Comparison of ENCODE assay signal across 33 cellular contexts in the genomic region with DNA sequence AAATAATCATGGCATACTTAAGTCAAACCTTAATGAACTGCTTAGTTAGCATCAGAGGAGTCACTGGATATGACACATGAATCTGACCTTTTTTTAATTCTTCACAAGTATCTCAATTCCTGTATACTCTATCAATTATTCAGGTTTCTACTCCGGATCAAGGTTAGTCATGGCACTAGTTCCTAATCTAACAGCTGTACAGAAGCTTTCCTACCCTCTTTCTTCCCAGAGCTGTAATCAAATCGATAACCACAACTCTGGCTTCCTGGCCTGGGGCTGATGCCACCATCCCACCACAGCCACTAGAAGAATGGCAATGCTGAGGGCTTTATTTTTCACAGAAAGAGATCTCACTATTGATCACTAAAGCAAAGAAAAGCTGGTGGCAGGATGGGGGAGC.
"Had no signal": no experiment of that assay in that cellular context is flagged by ENCODE, and none has a peak within 500 bp of the region (broad histone marks: within the 10 kb centered on the region; RNA-seq: fewer than 3 reads in every experiment).

No MANE protein-coding gene starts in this region.

- H3K36me3 ChIP-seq: brain microvascular endothelial cell, heart left ventricle had no signal

- H3K27me3 Mint-ChIP-seq: activated CD4-positive, alpha-beta memory T cell treated with anti-CD3 and anti-CD28 coated beads for 36 hours; activated CD4-positive, alpha-beta T cell treated with anti-CD3 and anti-CD28 coated beads for 36 hours; activated CD4-positive, alpha-beta T cell treated with anti-CD3 and anti-CD28 coated beads, Interleukin-2, amount 10 ng/mL, durations not matched to agents 24 days and 14 days; activated CD8-positive, alpha-beta memory T cell treated with anti-CD3 and anti-CD28 coated beads, Interleukin-2, amount 10 ng/mL, durations not matched to agents 7 days and 5 days; activated naive CD4-positive, alpha-beta T cell treated with anti-CD3 and anti-CD28 coated beads, Interleukin-2, amount 10 ng/mL, durations not matched to agents 7 days and 5 days; activated naive CD8-positive, alpha-beta T cell treated with anti-CD3 and anti-CD28 coated beads, Interleukin-2, amount 10 ng/mL, durations not matched to agents 7 days and 5 days; central memory CD8-positive, alpha-beta T cell; dendritic cell treated with granulocyte-macrophage colony-stimulating factor and Interleukin-4, amounts not matched to agents 40 ng/mL and 50 ng/mL, for 4 days; T-helper 17 cell had no signal

- FAIRE-seq: bronchial epithelial cell, frontal cortex had no signal

- H3K4me3 Mint-ChIP-seq: activated CD4-positive, alpha-beta memory T cell treated with anti-CD3 and anti-CD28 coated beads for 36 hours; activated CD4-positive, alpha-beta T cell treated with anti-CD3 and anti-CD28 coated beads for 36 hours; activated CD4-positive, alpha-beta T cell treated with anti-CD3 and anti-CD28 coated beads, Interleukin-2, amount 10 ng/mL, durations not matched to agents 24 days and 14 days; activated CD8-positive, alpha-beta memory T cell treated with anti-CD3 and anti-CD28 coated beads, Interleukin-2, amount 10 ng/mL, durations not matched to agents 7 days and 5 days; activated CD8-positive, alpha-beta T cell treated with anti-CD3 and anti-CD28 coated beads, Interleukin-2, amount 10 ng/mL, durations not matched to agents 7 days and 5 days; activated naive CD4-positive, alpha-beta T cell treated with anti-CD3 and anti-CD28 coated beads, Interleukin-2, amount 10 ng/mL, durations not matched to agents 7 days and 5 days; activated naive CD8-positive, alpha-beta T cell treated with anti-CD3 and anti-CD28 coated beads, Interleukin-2, amount 10 ng/mL, durations not matched to agents 7 days and 5 days; central memory CD8-positive, alpha-beta T cell; dendritic cell treated with granulocyte-macrophage colony-stimulating factor and Interleukin-4, amounts not matched to agents 40 ng/mL and 50 ng/mL, for 4 days; endodermal cell; T-helper 17 cell; T-helper 2 cell treated with Interferon-gamma antibody and Interleukin-4, amounts not matched to agents 5 μg/mL and 100 μg/mL, for 36 hours had no signal

- H3K27me3 ChIP-seq: brain microvascular endothelial cell had no signal

- H3K4me1 Mint-ChIP-seq: activated CD4-positive, alpha-beta T cell treated with anti-CD3 and anti-CD28 coated beads for 36 hours; activated CD4-positive, alpha-beta T cell treated with anti-CD3 and anti-CD28 coated beads, Interleukin-2, amount 10 ng/mL, durations not matched to agents 24 days and 14 days; activated CD8-positive, alpha-beta memory T cell treated with anti-CD3 and anti-CD28 coated beads, Interleukin-2, amount 10 ng/mL, durations not matched to agents 7 days and 5 days; activated naive CD4-positive, alpha-beta T cell treated with anti-CD3 and anti-CD28 coated beads, Interleukin-2, amount 10 ng/mL, durations not matched to agents 7 days and 5 days; activated naive CD8-positive, alpha-beta T cell treated with anti-CD3 and anti-CD28 coated beads, Interleukin-2, amount 10 ng/mL, durations not matched to agents 7 days and 5 days; central memory CD8-positive, alpha-beta T cell; T-helper 17 cell had no signal

- ATAC-seq: activated CD4-positive, alpha-beta T cell treated with anti-CD3 and anti-CD28 coated beads for 36 hours; activated CD8-positive, alpha-beta memory T cell treated with anti-CD3 and anti-CD28 coated beads, Interleukin-2, amount 10 ng/mL, durations not matched to agents 7 days and 5 days; activated CD8-positive, alpha-beta T cell treated with anti-CD3 and anti-CD28 coated beads, Interleukin-2, amount 10 ng/mL, durations not matched to agents 7 days and 5 days; activated naive CD4-positive, alpha-beta T cell treated with anti-CD3 and anti-CD28 coated beads, Interleukin-2, amount 50 U/mL, for 72 hours; esophagus mucosa; heart left ventricle; T-helper 17 cell had no signal

- H3K4me1 ChIP-seq: heart left ventricle had no signal

- H3K36me3 Mint-ChIP-seq: activated CD4-positive, alpha-beta memory T cell treated with anti-CD3 and anti-CD28 coated beads for 36 hours; activated CD8-positive, alpha-beta memory T cell treated with anti-CD3 and anti-CD28 coated beads, Interleukin-2, amount 10 ng/mL, durations not matched to agents 7 days and 5 days; activated naive CD4-positive, alpha-beta T cell treated with anti-CD3 and anti-CD28 coated beads, Interleukin-2, amount 10 ng/mL, durations not matched to agents 7 days and 5 days; activated naive CD8-positive, alpha-beta T cell treated with anti-CD3 and anti-CD28 coated beads, Interleukin-2, amount 10 ng/mL, durations not matched to agents 7 days and 5 days had no signal

- H3K27ac Mint-ChIP-seq: activated CD4-positive, alpha-beta memory T cell treated with anti-CD3 and anti-CD28 coated beads for 36 hours; activated CD4-positive, alpha-beta T cell treated with anti-CD3 and anti-CD28 coated beads for 36 hours; activated CD4-positive, alpha-beta T cell treated with anti-CD3 and anti-CD28 coated beads, Interleukin-2, amount 10 ng/mL, durations not matched to agents 24 days and 14 days; activated CD8-positive, alpha-beta memory T cell treated with anti-CD3 and anti-CD28 coated beads, Interleukin-2, amount 10 ng/mL, durations not matched to agents 7 days and 5 days; activated CD8-positive, alpha-beta T cell treated with anti-CD3 and anti-CD28 coated beads, Interleukin-2, amount 10 ng/mL, durations not matched to agents 7 days and 5 days; activated naive CD4-positive, alpha-beta T cell treated with anti-CD3 and anti-CD28 coated beads, Interleukin-2, amount 10 ng/mL, durations not matched to agents 7 days and 5 days; activated naive CD4-positive, alpha-beta T cell treated with anti-CD3 and anti-CD28 coated beads, Interleukin-2, amount 50 U/mL, for 72 hours; activated naive CD8-positive, alpha-beta T cell treated with anti-CD3 and anti-CD28 coated beads, Interleukin-2, amount 10 ng/mL, durations not matched to agents 7 days and 5 days; dendritic cell treated with granulocyte-macrophage colony-stimulating factor and Interleukin-4, amounts not matched to agents 40 ng/mL and 50 ng/mL, for 4 days; endodermal cell; T-helper 17 cell; T-helper 2 cell treated with Interferon-gamma antibody and Interleukin-4, amounts not matched to agents 5 μg/mL and 100 μg/mL, for 36 hours had no signal

- H3K4me3 ChIP-seq: coronary artery, dorsolateral prefrontal cortex, heart left ventricle had no signal

- DNase-seq: activated CD4-positive, alpha-beta memory T cell treated with anti-CD3 and anti-CD28 coated beads for 36 hours; activated CD4-positive, alpha-beta T cell treated with anti-CD3 and anti-CD28 coated beads for 36 hours; activated CD4-positive, alpha-beta T cell treated with anti-CD3 and anti-CD28 coated beads, Interleukin-2, amount 10 ng/mL, durations not matched to agents 24 days and 14 days; activated CD4-positive, CD25-positive, alpha-beta regulatory T cell; activated CD4-positive, CD25-positive, alpha-beta regulatory T cell treated with anti-CD3 and anti-CD28 coated beads, Interleukin-2, amount 50 U/mL, for 72 hours; activated CD8-positive, alpha-beta memory T cell treated with anti-CD3 and anti-CD28 coated beads, Interleukin-2, amount 10 ng/mL, durations not matched to agents 7 days and 5 days; activated CD8-positive, alpha-beta memory T cell treated with anti-CD3 and anti-CD28 coated beads, Interleukin-2, amount 50 U/mL, for 4 hours; activated CD8-positive, alpha-beta T cell treated with anti-CD3 and anti-CD28 coated beads, Interleukin-2, amount 10 ng/mL, durations not matched to agents 7 days and 5 days; activated gamma-delta T cell; activated naive CD4-positive, alpha-beta T cell; activated naive CD4-positive, alpha-beta T cell treated with anti-CD3 and anti-CD28 coated beads, Interleukin-2, amount 10 ng/mL, durations not matched to agents 7 days and 5 days; activated naive CD8-positive, alpha-beta T cell treated with anti-CD3 and anti-CD28 coated beads, Interleukin-2, amount 10 ng/mL, durations not matched to agents 7 days and 5 days; activated T-cell treated with anti-CD3 and anti-CD28 coated beads, Interleukin-2, amount 50 U/mL, for 1 hour; activated T-cell treated with anti-CD3 and anti-CD28 coated beads, Interleukin-2, amount 50 U/mL, for 48 hours; amniotic stem cell; aorta; brain microvascular endothelial cell; dorsolateral prefrontal cortex; effector memory CD4-positive, alpha-beta T cell; endodermal cell; foreskin fibroblast; heart left ventricle; T-helper 1 cell; T-helper 17 cell; T1000 had no signal

- H3K27ac ChIP-seq: brain microvascular endothelial cell, coronary artery, dorsolateral prefrontal cortex, heart left ventricle had no signal

- H3K9me3 Mint-ChIP-seq: activated naive CD4-positive, alpha-beta T cell treated with anti-CD3 and anti-CD28 coated beads, Interleukin-2, amount 50 U/mL, for 72 hours; activated naive CD8-positive, alpha-beta T cell treated with anti-CD3 and anti-CD28 coated beads, Interleukin-2, amount 10 ng/mL, durations not matched to agents 7 days and 5 days; dendritic cell treated with granulocyte-macrophage colony-stimulating factor and Interleukin-4, amounts not matched to agents 40 ng/mL and 50 ng/mL, for 4 days had no signal
